16 cellular contexts compared by ENCODE assay signal in genomic region chr18:71105994-71106546, GRCh38.
"Had no signal": no experiment of that assay in that cellular context is flagged by ENCODE, and none has a peak within 500 bp of the region (broad histone marks: within the 10 kb centered on the region; RNA-seq: fewer than 3 reads in every experiment).

No MANE protein-coding gene starts in this region.

- DNase-seq: activated CD4-positive, alpha-beta T cell treated with anti-CD3 and anti-CD28 coated beads, Interleukin-2, amount 50 U/mL, for 1 hour; activated CD8-positive, alpha-beta memory T cell treated with anti-CD3 and anti-CD28 coated beads for 24 hours; activated naive CD4-positive, alpha-beta T cell; central memory CD4-positive, alpha-beta T cell; cortex of kidney; effector CD8-positive, alpha-beta T cell; left lung; naive thymus-derived CD8-positive, alpha-beta T cell; stimulated activated CD4-positive, alpha-beta T cell treated with anti-CD3 and anti-CD28 coated beads, Interleukin-2, amount 100 ng/mL, for 48 hours; T-cell; T-helper 9 cell; trophoblast cell had no signal

- H3K27ac ChIP-seq: epithelial cell of prostate, left lung, neutrophil had no signal

- ATAC-seq: gastroesophageal sphincter; left lung; naive thymus-derived CD8-positive, alpha-beta T cell; stimulated activated memory B cell treated with anti-CD40 and anti-IgM and Interleukin-4, amounts not matched to agents 10 μg/mL and 1 μg/mL and 100 μg/mL, for 72 hours; T-cell had no signal

- H3K9me3 ChIP-seq: gastroesophageal sphincter, left lung, neutrophil had no signal

- H3K27me3 ChIP-seq: gastroesophageal sphincter, left lung, neutrophil had no signal

- H3K4me3 ChIP-seq: gastroesophageal sphincter, left lung had no signal

- H3K4me1 ChIP-seq: left lung had no signal

- H3K36me3 ChIP-seq: gastroesophageal sphincter, left lung, neutrophil had no signal
